In genomic region chr14:71150737-71151136, GRCh38 we compare ENCODE assay signal across 25 cellular contexts.
A peak's percentile ranks its signal among the peaks of the same experiment; 100 is the strongest.
DNase-seq lines count a peak whose midpoint lies in the region; ATAC-seq, FAIRE-seq and TF ChIP-seq lines count a peak whose summit lies in the region.
"Had no signal": no experiment of that assay in that cellular context is flagged by ENCODE, and none has a peak within 500 bp of the region (broad histone marks: within the 10 kb centered on the region; RNA-seq: fewer than 3 reads in every experiment).

No MANE protein-coding gene starts in this region.

- POLR2A ChIA-PET in A549 (lab: Yijun Ruan, JAX), result no interaction called here
- POLR2A ChIA-PET in K562 (lab: Yijun Ruan, JAX), result no interaction called here

- H2AFZ ChIP-seq in K562 (ENCODE audit: low read depth, low read length), result no peak overlapping the region

- no peak overlapping the region for H3K9ac ChIP-seq in K562 (ENCODE audit: insufficient read depth in 1 of 2, low read depth in 2 of 2, low read length in 2 of 2)
- H3K9ac ChIP-seq: BLaER1 had no signal

- CTCF ChIA-PET in A549 (lab: Yijun Ruan, JAX) (interaction anchor here (0.6 to 1.3 kb wide), 4 partner anchors 12 to 1130 kb away, joined by 3 to 7 read pairs (median 6); no protein-coding TSS in a partner anchor), K562 (lab: Yijun Ruan, JAX; ENCODE audit: low intra/inter-chr PET ratio) (no interaction called here)

- H3K4me3 ChIP-seq in A549 (no peak overlapping the region), K562 (no peak overlapping the region), iPS-18c (ENCODE audit: insufficient read depth, low read depth, low read length) (peak overlapping the region; percentile 20; the same call in 1 of the 2 replicates)
- H3K4me3 ChIP-seq: BLaER1 had no signal

- H3K27me3 ChIP-seq in K562 (ENCODE audit: control insufficient read depth in 2 of 2, insufficient read depth in 2 of 2, low read length in 2 of 2), result peaks cover 0 to 4% of the 10 kb centered on the region in 2 experiments; a peak in 1 of 5 replicates
- H3K27me3 ChIP-seq: BE2C, BLaER1 had no signal

- no peaks in the 10 kb centered on the region for H4K20me1 ChIP-seq in K562 (replicated peaks; ENCODE audit: control insufficient read depth, insufficient read depth, low read length)
- H4K20me1 ChIP-seq: BLaER1 had no signal

- H3K9me3 Mint-ChIP-seq in activated T-cell treated with anti-CD3 and anti-CD28 coated beads, Interleukin-2, amount 50 U/mL, for 72 hours, result peaks cover 11 to 15% of the 10 kb centered on the region in 2 donors

- WGBS in A549 (ENCODE audit: missing lambda C conversion rate), result 4% methylated on average over 5 of the region's 5 CpGs
- WGBS in K562 (ENCODE audit: insufficient coverage, low coverage, missing lambda C conversion rate), result 3% methylated on average over 5 of the region's 5 CpGs

- H3K36me3 ChIP-seq in K562 (ENCODE audit: control insufficient read depth, insufficient read depth, low read length), result no peaks in the 10 kb centered on the region
- H3K36me3 ChIP-seq: BE2C, BLaER1 had no signal

- in situ Hi-C loops in K562 (cut with MboI), result no loop called here

- ATAC-seq in A549, result no peak
- ATAC-seq in K562, result no peak
- no peak for ATAC-seq in sciatic nerve
- no peak for ATAC-seq in activated T-cell treated with anti-CD3 and anti-CD28 coated beads, Interleukin-2, amount 50 U/mL, for 72 hours (replicated peaks in 1 of 2)
- no peak for ATAC-seq in GM18870 (IDR thresholded peaks at IDR 0.05; ENCODE audit: unreplicated experiment)

- H3K4me3 Mint-ChIP-seq in activated T-cell treated with anti-CD3 and anti-CD28 coated beads, Interleukin-2, amount 50 U/mL, for 72 hours, result no peak overlapping the region
- H3K4me3 Mint-ChIP-seq: CD14-positive monocyte; CD4-positive, alpha-beta memory T cell; CD4-positive, CD25-positive, alpha-beta regulatory T cell; CD8-positive, alpha-beta memory T cell had no signal

- DNase-seq in A549 (ENCODE audit: low read depth in 1 of 2, low spot score in 1 of 2) (no peak), K562 (ENCODE audit: extremely low read depth in 1 of 4, low spot score in 3 of 4) (no peak), sciatic nerve (ENCODE audit: low spot score) (peak; percentile 12), amniotic stem cell (lab: John Stamatoyannopoulos, UW) (no peak), T1000 (lab: John Stamatoyannopoulos, UW) (no peak)
- no peak for DNase-seq in activated T-cell treated with anti-CD3 and anti-CD28 coated beads, Interleukin-2, amount 50 U/mL, for 72 hours
- DNase-seq: ACHN; BE2C; C1 segment of cervical spinal cord; CD4-positive, alpha-beta memory T cell; CD4-positive, CD25-positive, alpha-beta regulatory T cell; CD8-positive, alpha-beta memory T cell; COR-L47; DMS 273 treated with DMSO at 0.1 percent for 48 hours; DMS153; DMS53; DMS79 treated with DMSO at 0.1 percent for 48 hours; GF-D8 had no signal

- H3K4me2 ChIP-seq in A549 (no peak overlapping the region), K562 (ENCODE audit: insufficient read depth, low read length) (no peak overlapping the region)
- H3K4me2 ChIP-seq: BLaER1 had no signal

- H3K4me1 Mint-ChIP-seq in activated T-cell treated with anti-CD3 and anti-CD28 coated beads, Interleukin-2, amount 50 U/mL, for 72 hours (ENCODE audit: low read depth), result peaks cover 14% of the 10 kb centered on the region
- H3K4me1 Mint-ChIP-seq: CD4-positive, CD25-positive, alpha-beta regulatory T cell had no signal

- FAIRE-seq in A549 (lab: Jason Lieb, UNC) (no peak), K562 (lab: Jason Lieb, UNC) (no peak)
- FAIRE-seq: G401.6, GM12891 had no signal

- H3K36me3 Mint-ChIP-seq in activated T-cell treated with anti-CD3 and anti-CD28 coated beads, Interleukin-2, amount 50 U/mL, for 72 hours (ENCODE audit: insufficient read depth in 2 of 2), result peaks cover 11 to 19% of the 10 kb centered on the region in 2 donors
- H3K36me3 Mint-ChIP-seq: CD4-positive, CD25-positive, alpha-beta regulatory T cell had no signal

- no peak for TF ChIP-seq EP300 in A549 (IDR thresholded peaks at IDR 0.05)
- TF ChIP-seq EP300 in K562 (IDR thresholded peaks at IDR 0.05; ENCODE audit: low read length), result no peak

- peaks cover 8% of the 10 kb centered on the region for H3K27me3 Mint-ChIP-seq in activated T-cell treated with anti-CD3 and anti-CD28 coated beads, Interleukin-2, amount 50 U/mL, for 72 hours (ENCODE audit: low read depth)
- H3K27me3 Mint-ChIP-seq: CD4-positive, alpha-beta memory T cell had no signal

- TF ChIP-seq CTCF in A549 (IDR thresholded peaks at IDR 0.05) (no peak), K562 (IDR thresholded peaks at IDR 0.05 in 2 of 3, conservative IDR thresholded peaks at IDR 0.05 in 1 of 3; ENCODE audit: insufficient read depth in 2 of 3, low read depth in 1 of 3, low read length in 3 of 3) (no peak)

- peaks cover 12% of the 10 kb centered on the region; the same call in 2 of the 3 replicates for H3K9me3 ChIP-seq in A549
- H3K9me3 ChIP-seq in K562 (replicated peaks; ENCODE audit: control insufficient read depth, insufficient read depth, low read depth, low read length), result no peaks in the 10 kb centered on the region
- peaks cover 17% of the 10 kb centered on the region for H3K9me3 ChIP-seq in iPS-18c (ENCODE audit: control insufficient read depth, insufficient read depth, low read length)
- H3K9me3 ChIP-seq: BE2C had no signal

- H3K9me1 ChIP-seq in K562 (ENCODE audit: control insufficient read depth, insufficient read depth, low read length), result no peaks in the 10 kb centered on the region

- intact Hi-C loops in K562 (cut with micrococcal nuclease), result no loop called here
- intact Hi-C loops in sciatic nerve (cut with DNase I), result no loop called here

- H3K4me1 ChIP-seq in A549 (no peaks in the 10 kb centered on the region), K562 (replicated peaks in 1 of 2; ENCODE audit: control insufficient read depth in 2 of 2, insufficient read depth in 2 of 2, low read length in 2 of 2) (no peaks in the 10 kb centered on the region)
- H3K4me1 ChIP-seq: BE2C had no signal

- H3K27ac Mint-ChIP-seq in activated T-cell treated with anti-CD3 and anti-CD28 coated beads, Interleukin-2, amount 50 U/mL, for 72 hours, result no peak overlapping the region
- H3K27ac Mint-ChIP-seq: CD14-positive monocyte; CD4-positive, alpha-beta memory T cell; CD4-positive, CD25-positive, alpha-beta regulatory T cell had no signal

- no TSS peak for BruUV-seq in K562 (replicated peaks; lab: Mats Ljungman, UMichigan)

- TF ChIP-seq POLR2A in A549 (IDR thresholded peaks at IDR 0.05; ENCODE audit: low read length), result no peak
- TF ChIP-seq POLR2A in K562 (conservative IDR thresholded peaks at IDR 0.05), result no peak

- no peaks in the 10 kb centered on the region for H3K79me2 ChIP-seq in K562 (ENCODE audit: control insufficient read depth, insufficient read depth, low read length)

- TF ChIP-seq RAD21 in A549 (conservative IDR thresholded peaks at IDR 0.05 in 1 of 2, IDR thresholded peaks at IDR 0.05 in 1 of 2), result no peak
- no peak for TF ChIP-seq RAD21 in K562 (CRISPR knock-in tag; conservative IDR thresholded peaks at IDR 0.05 in 1 of 2, IDR thresholded peaks at IDR 0.05 in 1 of 2)

- H3K27ac ChIP-seq in A549, result no peak overlapping the region
- H3K27ac ChIP-seq in K562 (ENCODE audit: extremely low read depth, low read depth, low read length), result no peak overlapping the region
- H3K27ac ChIP-seq: 22Rv1, BLaER1 had no signal

TF ChIP-seq in A549, 52 proteins besides CTCF, POLR2A, EP300 and RAD21:
- TF ChIP-seq NFE2L2 (conservative IDR thresholded peaks at IDR 0.05; ENCODE audit: low read length) (no peak), ZFP36 (IDR thresholded peaks at IDR 0.05; ENCODE audit: borderline replicate concordance, partially characterized antibody) (peak; percentile 77), FOXS1 (CRISPR knock-in tag; IDR thresholded peaks at IDR 0.05) (no peak), SREBF2 (IDR thresholded peaks at IDR 0.05) (no peak), HOXA7 (CRISPR knock-in tag; IDR thresholded peaks at IDR 0.05) (no peak)
TF ChIP-seq in A549: peak in this region for 1.

TF ChIP-seq in K562, 482 proteins besides CTCF, POLR2A, EP300 and RAD21 (continues in another document):
- TF ChIP-seq ZNF717 (CRISPR knock-in tag; IDR thresholded peaks at IDR 0.05), result no peak
- TF ChIP-seq PRMT5 (CRISPR knock-in tag; IDR thresholded peaks at IDR 0.05), result no peak
- TF ChIP-seq TCF3 (CRISPR knock-in tag; IDR thresholded peaks at IDR 0.05), result no peak
- TF ChIP-seq ARHGAP35 (IDR thresholded peaks at IDR 0.05; ENCODE audit: partially characterized antibody), result no peak
- TF ChIP-seq ZNF449 (CRISPR knock-in tag; IDR thresholded peaks at IDR 0.05), result no peak
- no peak for TF ChIP-seq XRCC4 (IDR thresholded peaks at IDR 0.05; ENCODE audit: extremely low read depth, insufficient read depth, insufficient read length)
- TF ChIP-seq ZFP36 (IDR thresholded peaks at IDR 0.05; ENCODE audit: low read depth, low read length, partially characterized antibody), result peak; percentile 81

Comparison
In these comparisons a context has a peak if more than half of its experiments do, and no peak if none do; other contexts are left out.
1. Of the 35 proteins assayed by ChIP-seq in both K562 and A549: peak only in K562: none; only in A549: none; in both: ZFP36; in neither: 34.